In the genomic region with DNA sequence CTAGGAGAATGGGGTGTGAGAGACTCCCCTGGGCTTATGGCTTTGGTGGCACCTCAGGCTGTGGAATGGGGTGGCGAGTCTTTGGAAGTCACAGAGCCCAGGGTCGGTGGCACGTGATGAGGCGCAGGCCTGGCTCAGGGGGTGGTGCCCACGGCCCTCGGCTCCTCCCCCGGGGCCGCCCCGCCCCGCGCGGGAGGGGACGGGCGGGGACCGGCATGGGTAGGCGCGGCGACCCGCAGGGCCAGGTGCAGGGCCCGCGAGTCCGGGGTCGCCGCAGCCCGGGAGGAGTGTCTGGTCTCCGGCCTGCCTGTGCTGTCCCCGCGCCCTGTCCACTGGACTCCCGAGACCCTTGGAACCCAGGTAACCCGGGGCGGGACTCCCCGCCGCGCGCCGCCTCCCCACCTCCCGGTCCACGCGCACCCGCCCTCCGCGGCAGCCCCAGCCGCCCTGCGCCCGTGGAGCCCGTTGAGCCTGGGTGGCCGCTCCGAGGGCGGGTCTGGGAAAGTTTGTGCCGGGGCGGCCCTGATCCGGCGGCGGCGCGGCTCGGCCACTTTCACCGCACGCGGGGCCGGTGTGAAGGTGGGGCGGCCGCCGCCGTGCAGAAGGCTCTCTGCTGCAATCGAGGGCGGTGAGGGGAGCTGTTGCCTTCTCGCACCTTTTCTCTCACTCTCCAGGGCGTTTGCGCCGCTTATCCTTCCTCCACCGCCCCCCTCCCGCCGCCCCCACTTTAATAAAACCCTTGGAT, we compare ENCODE assay signal across 8 cellular contexts. TPM values are rescaled to one million over a fixed set of nuclear protein-coding genes. Genes with fewer than 3 reads are reported as not detected.
DNase-seq lines count a peak whose midpoint lies in the region; ATAC-seq lines count a peak whose summit lies in the region.

A gene with protein sequence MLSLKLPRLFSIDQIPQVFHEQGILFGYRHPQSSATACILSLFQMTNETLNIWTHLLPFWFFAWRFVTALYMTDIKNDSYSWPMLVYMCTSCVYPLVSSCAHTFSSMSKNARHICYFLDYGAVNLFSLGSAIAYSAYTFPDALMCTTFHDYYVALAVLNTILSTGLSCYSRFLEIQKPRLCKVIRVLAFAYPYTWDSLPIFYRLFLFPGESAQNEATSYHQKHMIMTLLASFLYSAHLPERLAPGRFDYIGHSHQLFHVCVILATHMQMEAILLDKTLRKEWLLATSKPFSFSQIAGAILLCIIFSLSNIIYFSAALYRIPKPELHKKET (plus strand): TSS at position 216 of the 745 bp plus-strand sequence. CDS start 61,169 bp downstream, outside the sequence.

- no peaks in the 10 kb centered on the region for H3K36me3 Mint-ChIP-seq in CD8-positive, alpha-beta memory T cell
- H3K36me3 Mint-ChIP-seq in IgD-negative memory B cell = no peaks in the 10 kb centered on the region

- H3K27ac ChIP-seq in CD8-positive, alpha-beta memory T cell (ENCODE audit: low read depth, low read length) = no peak within 1 kb of the TSS
- H3K27ac ChIP-seq in rectal smooth muscle tissue (ENCODE audit: low read depth, low read length) = no peak within 1 kb of the TSS

- peaks cover 48 to 53% of the 10 kb centered on the region in 2 donors for H3K27me3 Mint-ChIP-seq in CD8-positive, alpha-beta memory T cell
- H3K27me3 Mint-ChIP-seq in IgD-negative memory B cell = peaks cover 36% of the 10 kb centered on the region

- POLR2A ChIA-PET in CD8-positive, alpha-beta memory T cell (lab: Charles Lee) = no interaction called here

- no peak within 1 kb of the TSS for H3K27ac Mint-ChIP-seq in CD8-positive, alpha-beta memory T cell
- no peak within 1 kb of the TSS for H3K27ac Mint-ChIP-seq in IgD-negative memory B cell

- H3K4me1 Mint-ChIP-seq in CD8-positive, alpha-beta memory T cell = peaks cover 3 to 4% (median 4%) of the 10 kb centered on the region in 3 donors
- H3K4me1 Mint-ChIP-seq in IgD-negative memory B cell = peaks cover 0 to 3% (median 2%) of the 10 kb centered on the region in 3 donors

- no peak for DNase-seq in CD8-positive, alpha-beta memory T cell
- DNase-seq in activated T-cell treated with anti-CD3 and anti-CD28 coated beads, Interleukin-2, amount 50 U/mL, for 48 hours = peak; percentile 40 to 55
- DNase-seq in left cardiac atrium (peak; percentile 59), occipital lobe (lab: John Stamatoyannopoulos, UW) (no peak), Ammon's horn (ENCODE audit: low spot score) (no peak), putamen (ENCODE audit: low spot score) (no peak)

- H3K9ac ChIP-seq in rectal smooth muscle tissue (ENCODE audit: low read length) = no peak within 1 kb of the TSS

- peaks cover 28% of the 10 kb centered on the region for H3K27me3 ChIP-seq in CD8-positive, alpha-beta memory T cell (ENCODE audit: insufficient read depth, low read length, poor library complexity, severe bottlenecking)
- peaks cover 9% of the 10 kb centered on the region for H3K27me3 ChIP-seq in rectal smooth muscle tissue (ENCODE audit: control insufficient read depth, insufficient read depth, low read length)

- peaks cover 0 to 2% (median 0%) of the 10 kb centered on the region in 5 donors for H3K9me3 Mint-ChIP-seq in CD8-positive, alpha-beta memory T cell
- H3K9me3 Mint-ChIP-seq in IgD-negative memory B cell = peaks cover 0 to 4% (median 0%) of the 10 kb centered on the region in 3 donors

- H3K36me3 ChIP-seq in CD8-positive, alpha-beta memory T cell (ENCODE audit: insufficient read depth, low read length) = no peaks in the 10 kb centered on the region
- no peaks in the 10 kb centered on the region for H3K36me3 ChIP-seq in rectal smooth muscle tissue (ENCODE audit: control insufficient read depth, insufficient read depth, low read length)

- H3K9me3 ChIP-seq in CD8-positive, alpha-beta memory T cell (ENCODE audit: low read length) = no peaks in the 10 kb centered on the region

- H3K4me1 ChIP-seq in CD8-positive, alpha-beta memory T cell (ENCODE audit: insufficient read depth, low read length) = no peaks in the 10 kb centered on the region
- H3K4me1 ChIP-seq in rectal smooth muscle tissue (ENCODE audit: control insufficient read depth, insufficient read depth, low read length) = no peaks in the 10 kb centered on the region

- peak; percentile 74 to 89 for ATAC-seq in left cardiac atrium

- intact Hi-C loops in left cardiac atrium (cut with DNase I) = no loop called here

- H3K4me3 Mint-ChIP-seq in CD8-positive, alpha-beta memory T cell = peak within 1 kb of the TSS in 6 of 7 donors; percentile 32 to 77 (median 48)
- H3K4me3 Mint-ChIP-seq in IgD-negative memory B cell = peak within 1 kb of the TSS in 3 of 4 donors; percentile 58 to 67 (median 59)

- CTCF ChIA-PET in CD8-positive, alpha-beta memory T cell (lab: Charles Lee) = no interaction called here

- H3K4me3 ChIP-seq in CD8-positive, alpha-beta memory T cell (ENCODE audit: low read length) = no peak within 1 kb of the TSS
- H3K4me3 ChIP-seq in rectal smooth muscle tissue (ENCODE audit: low read length) = peak within 1 kb of the TSS; percentile 55

RNA-seq across cellular contexts. Expression of the gene that starts here (rescaled TPM):
- not detected for total RNA-seq in CD8-positive, alpha-beta memory T cell
- polyA plus RNA-seq in CD8-positive, alpha-beta memory T cell = not detected
- polyA plus RNA-seq in IgD-negative memory B cell = not detected
- total RNA-seq in left cardiac atrium (1 to 10 TPM in 1 of 2 donors, under 1 TPM in 1; 0.62 to 1.2 TPM), occipital lobe (1.1 TPM)

Comparison
In these comparisons a context has a peak if more than half of its experiments do, and no peak if none do; other contexts are left out.
1. DNase-seq: peak in activated T-cell treated with anti-CD3 and anti-CD28 coated beads, Interleukin-2, amount 50 U/mL, for 48 hours (2 of 2) and left cardiac atrium (single experiment); none in CD8-positive, alpha-beta memory T cell (0 of 5), occipital lobe (single experiment), Ammon's horn (single experiment) and putamen (single experiment).